ENCODE assay signal across 19 cellular contexts in genomic region chr2:79993144-79993543, GRCh38.
DNase-seq lines count a peak whose midpoint lies in the region; ATAC-seq and TF ChIP-seq lines count a peak whose summit lies in the region.
"Had no signal": no experiment of that assay in that cellular context is flagged by ENCODE, and none has a peak within 500 bp of the region (broad histone marks: within the 10 kb centered on the region; RNA-seq: fewer than 3 reads in every experiment).

No MANE protein-coding gene starts in this region.

- TF ChIP-seq POLR2A in IMR-90 (IDR thresholded peaks at IDR 0.05; ENCODE audit: low read depth, low read length): no peak

- peak overlapping the region; percentile 8; the same call in 1 of the 2 replicates for H2BK20ac ChIP-seq in IMR-90 (ENCODE audit: low read depth, low read length)

- H3K18ac ChIP-seq in IMR-90 (ENCODE audit: low read depth, low read length): no peak overlapping the region

- intact Hi-C loops in IMR-90 (cut with micrococcal nuclease): no loop called here

- H3K4me2 ChIP-seq in IMR-90 (ENCODE audit: low read depth, low read length): no peak overlapping the region
- H3K4me2 ChIP-seq: GM23338, hepatocyte, SK-N-SH had no signal

- dilution Hi-C loops in IMR-90 (cut with HindIII; ENCODE audit: low sequenced_read_pairs, unreplicated experiment): no loop called here

- no peak overlapping the region for H2BK15ac ChIP-seq in IMR-90 (ENCODE audit: low read depth, low read length)

- H3K9ac ChIP-seq in IMR-90 (ENCODE audit: low read depth, low read length): no peak overlapping the region
- H3K9ac ChIP-seq: SK-N-SH had no signal

- H3K9me3 ChIP-seq in IMR-90 (ENCODE audit: control insufficient read depth, insufficient read depth, low read length): no peaks in the 10 kb centered on the region
- H3K9me3 ChIP-seq: SK-N-SH, testis had no signal

- H4K5ac ChIP-seq in IMR-90 (ENCODE audit: low read depth, low read length): no peak overlapping the region

- H3K4ac ChIP-seq in IMR-90 (ENCODE audit: low read depth, low read length): no peak overlapping the region

- H2AK5ac ChIP-seq in IMR-90 (ENCODE audit: low read depth, low read length): no peak overlapping the region

- H4K8ac ChIP-seq in IMR-90 (ENCODE audit: low read depth in 2 of 2, low read length in 2 of 2): no peak overlapping the region

- ATAC-seq in IMR-90 (ENCODE audit: low read depth): no peak
- ATAC-seq in HG03460 (IDR thresholded peaks at IDR 0.05; ENCODE audit: unreplicated experiment): no peak
- ATAC-seq: activated CD4-positive, CD25-positive, alpha-beta regulatory T cell treated with anti-CD3 and anti-CD28 coated beads, Interleukin-2, amount 50 U/mL, for 24 hours; GM23338; right cardiac atrium had no signal

- H4K91ac ChIP-seq in IMR-90 (ENCODE audit: insufficient read depth, low read depth, low read length): no peak overlapping the region

- H2AFZ ChIP-seq in IMR-90 (replicated peaks; ENCODE audit: low read length, poor library complexity): no peak overlapping the region
- H2AFZ ChIP-seq: GM23338, hepatocyte had no signal

- BruUV-seq in IMR-90 (replicated peaks; lab: Mats Ljungman, UMichigan): no TSS peak

- POLR2A ChIA-PET in IMR-90 (lab: Charles Lee; ENCODE audit: unreplicated experiment): no interaction called here

- H3K4me1 ChIP-seq in IMR-90 (ENCODE audit: control insufficient read depth, insufficient read depth, low read length): peaks cover 6% of the 10 kb centered on the region
- H3K4me1 ChIP-seq: testis had no signal

- CTCF ChIA-PET in IMR-90 (lab: Yijun Ruan, JAX): interaction anchor here (1.4 kb wide), 1 partner anchor 50 kb away, joined by 3 read pairs; no protein-coding TSS in a partner anchor

- no peak overlapping the region for H3K27ac ChIP-seq in IMR-90 (ENCODE audit: insufficient read depth, low read length)
- H3K27ac ChIP-seq: hepatocyte, testis had no signal

- 80% methylated on average over 1 of the region's 3 CpGs; no CpG with 5 or more reads in 1 of the 2 experiments for WGBS in IMR-90 (ENCODE audit: extremely low coverage in 2 of 2, insufficient read length in 1 of 2), 2 experiments

- no peaks in the 10 kb centered on the region for H3K36me3 ChIP-seq in IMR-90 (ENCODE audit: control insufficient read depth, insufficient read depth, low read length)

- no peaks in the 10 kb centered on the region for H3K9me1 ChIP-seq in IMR-90 (ENCODE audit: insufficient read depth, low read length)

- no peaks in the 10 kb centered on the region for H3K27me3 ChIP-seq in IMR-90 (ENCODE audit: control insufficient read depth, insufficient read depth, low read length)
- H3K27me3 ChIP-seq: hepatocyte, testis had no signal

- no peak overlapping the region for H2BK120ac ChIP-seq in IMR-90 (ENCODE audit: low read depth, low read length)

- no peak for TF ChIP-seq CTCF in IMR-90 (conservative IDR thresholded peaks at IDR 0.05; ENCODE audit: low read depth, low read length)
- TF ChIP-seq CTCF in fibroblast of villous mesenchyme (IDR thresholded peaks at IDR 0.05; ENCODE audit: insufficient read depth, low read depth, low read length): no peak

- H2AK9ac ChIP-seq in IMR-90 (replicated peaks; ENCODE audit: low read depth, low read length, poor library complexity): no peak overlapping the region

- TF ChIP-seq RAD21 in IMR-90 (IDR thresholded peaks at IDR 0.05; ENCODE audit: low read length): no peak

- no peak overlapping the region for H3K4me3 ChIP-seq in IMR-90 (ENCODE audit: insufficient read depth, low read depth, low read length)
- no peak overlapping the region for H3K4me3 ChIP-seq in fibroblast of villous mesenchyme (ENCODE audit: low read depth, low read length)
- H3K4me3 ChIP-seq: GM23338, hepatocyte, testis had no signal

- H2BK5ac ChIP-seq in IMR-90 (ENCODE audit: low read depth, low read length, poor library complexity, severe bottlenecking): no peak overlapping the region

- no peak overlapping the region for H3K56ac ChIP-seq in IMR-90 (ENCODE audit: extremely low read depth, insufficient read depth, low read length)

- DNase-seq in Caki2 (ENCODE audit: low read depth) (peak; percentile 77), IMR-90 (no peak), NOMO-1 treated with DMSO at 0.1 percent for 48 hours (lab: John Stamatoyannopoulos, UW; ENCODE audit: unreplicated experiment) (peak; percentile 88), fibroblast of villous mesenchyme (ENCODE audit: low read depth) (peak; percentile 46), activated gamma-delta T cell treated with Interleukin-2 at 50 U/mL for 16 hours (no peak), inferior parietal cortex (ENCODE audit: extremely low spot score) (no peak), SKM-1 treated with dmso at 0.1 percent for 144 hours (lab: John Stamatoyannopoulos, UW; ENCODE audit: unreplicated experiment) (no peak)
- DNase-seq: activated naive CD8-positive, alpha-beta T cell treated with anti-CD3 and anti-CD28 coated beads, Interleukin-2, amount 10 ng/mL, durations not matched to agents 7 days and 5 days; COR-L47; NCI-H748 treated with DMSO at 0.1 percent for 48 hours; right cardiac atrium; SK-N-SH; stimulated activated CD4-positive, alpha-beta T cell treated with anti-CD3 and anti-CD28 coated beads, Interleukin-15, amount 100 ng/mL, for 24 hours; T-helper 9 cell; testis had no signal

- no peak overlapping the region for H3K14ac ChIP-seq in IMR-90 (replicated peaks; ENCODE audit: low read depth, low read length)

- H3K23ac ChIP-seq in IMR-90 (ENCODE audit: low read depth, low read length): no peak overlapping the region

- in situ Hi-C loops in Caki2 (cut with HindIII; ENCODE audit: low pct_unique_long_range_greater_than_20kb, low sequenced_read_pairs): no loop called here
- in situ Hi-C loops in IMR-90 (cut with MboI; ENCODE audit: low sequenced_read_pairs): no loop called here

- no peaks in the 10 kb centered on the region for H4K20me1 ChIP-seq in IMR-90 (ENCODE audit: insufficient read depth, low read length)

- no peaks in the 10 kb centered on the region for H3K79me1 ChIP-seq in IMR-90 (ENCODE audit: low read depth in 1 of 2, low read length in 2 of 2)

TF ChIP-seq in IMR-90, 13 proteins besides CTCF, POLR2A, EP300 and RAD21:
- no peak for TF ChIP-seq ELK1 (IDR thresholded peaks at IDR 0.05; ENCODE audit: borderline replicate concordance, low read depth, low read length)
- no peak for TF ChIP-seq FOS (IDR thresholded peaks at IDR 0.05; ENCODE audit: low read depth, low read length)
- TF ChIP-seq USF2 (IDR thresholded peaks at IDR 0.05; ENCODE audit: low read depth, low read length): no peak
- no peak for TF ChIP-seq MAFK (IDR thresholded peaks at IDR 0.05; ENCODE audit: low read depth, low read length)
- no peak for TF ChIP-seq BHLHE40 (IDR thresholded peaks at IDR 0.05; ENCODE audit: low read depth, low read length)
- no peak for TF ChIP-seq SMC3 (IDR thresholded peaks at IDR 0.05; ENCODE audit: low read depth, low read length)
- no peak for TF ChIP-seq CHD1 (IDR thresholded peaks at IDR 0.05; ENCODE audit: low read depth, low read length)
- no peak for TF ChIP-seq NFE2L2 (IDR thresholded peaks at IDR 0.05; ENCODE audit: low read depth, low read length)
- TF ChIP-seq CEBPB (IDR thresholded peaks at IDR 0.05; ENCODE audit: low read depth, low read length): no peak
TF ChIP-seq in IMR-90: peak in this region for 0.

Comparison
In these comparisons a context has a peak if more than half of its experiments do, and no peak if none do; other contexts are left out.
1. DNase-seq: peak in Caki2 (single experiment), NOMO-1 treated with DMSO at 0.1 percent for 48 hours (single experiment) and fibroblast of villous mesenchyme (single experiment); none in IMR-90 (single experiment), activated gamma-delta T cell treated with Interleukin-2 at 50 U/mL for 16 hours (single experiment), inferior parietal cortex (single experiment) and SKM-1 treated with dmso at 0.1 percent for 144 hours (single experiment).